ENCODE assay signal across 1 cellular context in genomic region chr1:178724734-178725602, GRCh38.
A peak's percentile ranks its signal among the peaks of the same experiment; 100 is the strongest.
TF ChIP-seq lines count a peak whose summit lies in the region.

Gene RALGPS2, plus strand, starts transcription at chr1:178725244. Its CDS starts 51,521 bp downstream, at chr1:178776765.

TF ChIP-seq in WTC11, 78 proteins besides CTCF, POLR2A, EP300 and RAD21 (continued from another document):
- TF ChIP-seq ZBTB21 (CRISPR knock-in tag; IDR thresholded peaks at IDR 0.05; ENCODE audit: borderline replicate concordance) (no peak), CBFB (CRISPR knock-in tag; IDR thresholded peaks at IDR 0.05; ENCODE audit: low read depth) (no peak), USF1 (CRISPR knock-in tag; IDR thresholded peaks at IDR 0.05) (no peak), AR (CRISPR knock-in tag; IDR thresholded peaks at IDR 0.05) (no peak), MXD4 (CRISPR knock-in tag; IDR thresholded peaks at IDR 0.05; ENCODE audit: borderline replicate concordance) (no peak), OVOL2 (CRISPR knock-in tag; IDR thresholded peaks at IDR 0.05; ENCODE audit: borderline replicate concordance) (no peak), TP53 (CRISPR knock-in tag; IDR thresholded peaks at IDR 0.05) (peak; percentile 77; the same call in 1 of the 2 replicates), NFYB (CRISPR knock-in tag; conservative IDR thresholded peaks at IDR 0.05; ENCODE audit: low read depth) (no peak), FOXP1 (CRISPR knock-in tag; IDR thresholded peaks at IDR 0.05; ENCODE audit: borderline replicate concordance) (peak; percentile 9; the same call in 1 of the 2 replicates), GABPB1 (CRISPR knock-in tag; IDR thresholded peaks at IDR 0.05) (0 out of 2 replicates have a peak, but pooled peaks have one; percentile 15), ATF1 (CRISPR knock-in tag; IDR thresholded peaks at IDR 0.05) (no peak), MLX (CRISPR knock-in tag; IDR thresholded peaks at IDR 0.05) (no peak), ATF3 (CRISPR knock-in tag; conservative IDR thresholded peaks at IDR 0.05) (no peak)
